In the genomic region with DNA sequence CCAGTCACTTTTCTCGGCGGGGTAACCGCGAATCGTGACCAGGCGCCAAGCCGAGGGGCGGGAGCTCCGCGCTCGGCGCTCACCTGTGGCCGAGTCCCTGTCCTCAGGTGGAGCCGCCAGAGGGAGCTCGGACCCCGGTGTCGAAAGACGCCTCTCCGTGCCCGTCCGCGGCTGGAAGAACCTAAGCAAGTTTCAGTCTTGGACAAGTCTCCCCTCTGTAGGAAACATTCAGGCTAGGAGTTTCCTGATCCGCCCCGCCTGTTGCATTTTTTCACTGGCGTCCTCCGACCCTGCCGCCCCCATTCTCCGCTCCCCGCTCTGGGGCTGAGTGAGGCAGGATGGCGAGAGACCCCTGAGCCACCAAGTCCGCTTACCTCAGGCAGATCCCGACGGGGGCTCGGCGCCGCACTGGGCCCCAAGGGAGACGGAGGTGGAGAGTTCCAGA, we compare ENCODE assay signal across 7 cellular contexts. TPM values are rescaled to one million over a fixed set of nuclear protein-coding genes. Genes with fewer than 3 reads are reported as not detected.
DNase-seq lines count a peak whose midpoint lies in the region; ATAC-seq and TF ChIP-seq lines count a peak whose summit lies in the region.

No MANE protein-coding gene starts in this region.

- DNase-seq in NCI-H2107 treated with DMSO at 0.1 percent for 48 hours (lab: John Stamatoyannopoulos, UW; ENCODE audit: unreplicated experiment) (peak; percentile 77), choroid plexus epithelial cell (ENCODE audit: low read depth) (peak; percentile 94), kidney epithelial cell (ENCODE audit: low read depth) (peak; percentile 49)
- peak; percentile 46 to 52 for DNase-seq in activated CD4-positive, alpha-beta T cell treated with anti-CD3 and anti-CD28 coated beads for 4 hours
- peak; percentile 8 to 28 for DNase-seq in stimulated activated CD4-positive, alpha-beta T cell treated with anti-CD3 and anti-CD28 coated beads, Interleukin-15, amount 100 ng/mL, for 1 hour (ENCODE audit: low read depth in 1 of 2, low spot score in 1 of 2)

- ATAC-seq in GM18508 (IDR thresholded peaks at IDR 0.05; ENCODE audit: insufficient read depth, unreplicated experiment) (peak; percentile 16), HG02981 (IDR thresholded peaks at IDR 0.05; ENCODE audit: unreplicated experiment) (peak; percentile 25)

- peak overlapping the region; percentile 90 for H3K4me3 ChIP-seq in choroid plexus epithelial cell (ENCODE audit: low read depth, low read length)
- peak overlapping the region; percentile 95 for H3K4me3 ChIP-seq in kidney epithelial cell (ENCODE audit: low read depth, low read length)

- peak; percentile 87 for TF ChIP-seq CTCF in choroid plexus epithelial cell (conservative IDR thresholded peaks at IDR 0.05; ENCODE audit: low read depth, low read length)
- peak; percentile 88 for TF ChIP-seq CTCF in kidney epithelial cell (IDR thresholded peaks at IDR 0.05; ENCODE audit: insufficient read depth, low read length, poor library complexity, severe bottlenecking)

- no peaks in the 10 kb centered on the region for H3K27me3 ChIP-seq in kidney epithelial cell (ENCODE audit: control insufficient read depth, insufficient read depth, low read length)

- peaks cover 1% of the 10 kb centered on the region for H3K36me3 ChIP-seq in kidney epithelial cell (ENCODE audit: control insufficient read depth, insufficient read depth, low read length)

RNA-seq across cellular contexts. Expression of a gene that starts 0.5 kb away (rescaled TPM):
- 7.1 TPM in 2 replicates for total RNA-seq in kidney epithelial cell

Comparison
In these comparisons a context has a peak if more than half of its experiments do, and no peak if none do; other contexts are left out.
1. Peak in every context shown above with its lines: DNase-seq, ATAC-seq and H3K4me3 ChIP-seq.
2. DNase-seq: peak in every context shown above with its lines; median percentile 94 in choroid plexus epithelial cell; 77 in NCI-H2107 treated with DMSO at 0.1 percent for 48 hours; 49 in activated CD4-positive, alpha-beta T cell treated with anti-CD3 and anti-CD28 coated beads for 4 hours; 49 in kidney epithelial cell; 18 in stimulated activated CD4-positive, alpha-beta T cell treated with anti-CD3 and anti-CD28 coated beads, Interleukin-15, amount 100 ng/mL, for 1 hour.